In genomic region chr4:143252478-143252877, GRCh38 we compare ENCODE assay signal across 20 cellular contexts.
"Had no signal": no experiment of that assay in that cellular context is flagged by ENCODE, and none has a peak within 500 bp of the region (broad histone marks: within the 10 kb centered on the region; RNA-seq: fewer than 3 reads in every experiment).

No MANE protein-coding gene starts in this region.

- H3K4me3 ChIP-seq: adrenal gland, Peyer's patch had no signal

- H3K36me3 ChIP-seq: adrenal gland, Peyer's patch had no signal

- DNase-seq: activated CD4-positive, alpha-beta T cell treated with anti-CD3 and anti-CD28 coated beads for 4 hours; activated CD8-positive, alpha-beta memory T cell treated with anti-CD3 and anti-CD28 coated beads, Interleukin-2, amount 50 U/mL, for 4 hours; activated CD8-positive, alpha-beta T cell treated with anti-CD3 and anti-CD28 coated beads for 36 hours; activated naive CD4-positive, alpha-beta T cell treated with anti-CD3 and anti-CD28 coated beads, Interleukin-2, amount 50 U/mL, for 16 hours; activated naive CD8-positive, alpha-beta T cell treated with anti-CD3 and anti-CD28 coated beads, Interleukin-2, amount 10 ng/mL, durations not matched to agents 7 days and 5 days; activated T-cell treated with anti-CD3 and anti-CD28 coated beads, Interleukin-2, amount 50 U/mL, for 1 hour; adrenal gland; anterior cingulate cortex; MM.1S; NCI-H1105; NCI-H1436; NCI-H187; NCI-H2171; NCI-H2227 treated with DMSO at 0.1 percent for 48 hours; NCI-H446 treated with DMSO at 0.1 percent for 48 hours; NCI-H524 treated with DMSO at 0.1 percent for 48 hours; NCI-H82; Peyer's patch; SHP77 treated with DMSO at 0.1 percent for 48 hours had no signal

- H3K4me1 ChIP-seq: adrenal gland, Peyer's patch had no signal

- ATAC-seq: activated CD4-positive, CD25-positive, alpha-beta regulatory T cell treated with anti-CD3 and anti-CD28 coated beads, Interleukin-2, amount 50 U/mL, for 24 hours; activated CD8-positive, alpha-beta T cell treated with anti-CD3 and anti-CD28 coated beads for 36 hours had no signal

- H3K27ac ChIP-seq: adrenal gland, Peyer's patch had no signal

- H3K9me3 ChIP-seq: adrenal gland, Peyer's patch had no signal

- H3K27me3 ChIP-seq: adrenal gland, Peyer's patch had no signal
